ENCODE assay signal across 13 cellular contexts in the genomic region with DNA sequence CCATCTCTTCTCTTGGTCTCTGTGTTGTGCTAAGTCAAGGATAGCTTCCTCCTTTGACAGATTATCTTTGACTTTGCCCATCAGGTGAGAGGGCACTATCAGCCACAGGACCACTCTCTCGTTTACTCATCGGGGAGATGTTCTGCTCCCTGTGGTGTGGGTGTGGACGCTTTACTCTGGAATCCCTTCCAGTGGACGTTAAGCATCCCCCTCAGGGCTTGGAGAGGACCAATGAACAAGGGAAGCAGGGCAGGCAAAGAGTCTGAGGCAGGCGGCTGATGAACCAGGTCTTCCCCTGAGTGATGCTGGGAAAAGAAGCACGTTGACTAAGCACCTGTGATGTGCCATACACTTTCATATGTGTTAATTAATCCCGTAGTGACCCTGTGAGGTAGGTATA.
"Had no signal": no experiment of that assay in that cellular context is flagged by ENCODE, and none has a peak within 500 bp of the region (broad histone marks: within the 10 kb centered on the region; RNA-seq: fewer than 3 reads in every experiment).

No MANE protein-coding gene starts in this region.

- H3K36me3 Mint-ChIP-seq: activated naive CD8-positive, alpha-beta T cell treated with anti-CD3 and anti-CD28 coated beads for 36 hours; natural killer cell treated with Interleukin-12 subunit alpha and Interleukin-12 subunit beta and Interleukin-15 and Interleukin-18, amount 100 ng/mL, for 72 hours had no signal

- H3K27ac Mint-ChIP-seq: activated naive CD8-positive, alpha-beta T cell treated with anti-CD3 and anti-CD28 coated beads for 36 hours had no signal

- H3K4me3 ChIP-seq: dorsolateral prefrontal cortex, lung, uterus had no signal

- H3K27me3 Mint-ChIP-seq: activated naive CD8-positive, alpha-beta T cell treated with anti-CD3 and anti-CD28 coated beads for 36 hours had no signal

- H3K27ac ChIP-seq: dorsolateral prefrontal cortex, uterus had no signal

- DNase-seq: activated CD4-positive, alpha-beta T cell treated with anti-CD3 and anti-CD28 coated beads for 1 hour; activated naive CD8-positive, alpha-beta T cell treated with anti-CD3 and anti-CD28 coated beads for 36 hours; anterior cingulate cortex; cerebellar nuclear complex; dorsolateral prefrontal cortex; left cardiac atrium; stimulated activated CD4-positive, alpha-beta T cell treated with anti-CD3 and anti-CD28 coated beads, Interleukin-4, amount 100 ng/mL, for 1 hour; stimulated activated CD8-positive, alpha-beta memory T cell treated with anti-CD3 and anti-CD28 coated beads, Interleukin-4, amount 100 ng/mL, for 48 hours; T1000; uterus had no signal

- H3K36me3 ChIP-seq: uterus had no signal

- ATAC-seq: esophagus mucosa; left cardiac atrium; natural killer cell treated with Interleukin-12 subunit alpha and Interleukin-12 subunit beta and Interleukin-15 and Interleukin-18, amount 100 ng/mL, for 72 hours had no signal

- H3K4me1 ChIP-seq: uterus had no signal

- H3K9me3 ChIP-seq: uterus had no signal

- H3K9me3 Mint-ChIP-seq: activated naive CD8-positive, alpha-beta T cell treated with anti-CD3 and anti-CD28 coated beads for 36 hours; natural killer cell treated with Interleukin-12 subunit alpha and Interleukin-12 subunit beta and Interleukin-15 and Interleukin-18, amount 100 ng/mL, for 72 hours had no signal

- H3K4me3 Mint-ChIP-seq: activated naive CD8-positive, alpha-beta T cell treated with anti-CD3 and anti-CD28 coated beads for 36 hours; natural killer cell treated with Interleukin-12 subunit alpha and Interleukin-12 subunit beta and Interleukin-15 and Interleukin-18, amount 100 ng/mL, for 72 hours had no signal

- H3K27me3 ChIP-seq: dorsolateral prefrontal cortex, uterus had no signal
